ENCODE assay signal across 22 cellular contexts in the genomic region with DNA sequence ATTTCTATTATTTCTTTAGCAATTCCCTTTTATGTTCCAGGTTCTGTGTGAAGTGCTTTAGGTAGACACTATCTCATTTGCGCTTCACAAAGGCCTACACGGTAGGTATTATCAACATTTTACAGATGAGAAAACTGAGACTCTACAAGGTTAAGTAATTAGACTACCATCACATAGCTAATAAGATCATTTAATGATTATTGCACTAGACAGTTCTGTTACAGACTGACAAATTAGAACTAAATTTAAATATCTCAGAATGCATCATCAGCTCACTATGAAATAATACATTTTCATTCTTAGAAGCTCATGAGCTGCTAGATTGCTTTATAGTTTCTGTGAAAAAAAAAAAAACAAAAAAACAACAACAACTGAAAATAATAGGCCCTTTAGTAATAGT.
"Had no signal": no experiment of that assay in that cellular context is flagged by ENCODE, and none has a peak within 500 bp of the region (broad histone marks: within the 10 kb centered on the region; RNA-seq: fewer than 3 reads in every experiment).

No MANE protein-coding gene starts in this region.

- ATAC-seq: activated CD8-positive, alpha-beta memory T cell treated with anti-CD3 and anti-CD28 coated beads, Interleukin-2, amount 10 ng/mL, durations not matched to agents 7 days and 5 days; left lobe of liver; WTC11 had no signal

- FAIRE-seq: kidney, TTC549, urothelium cell line had no signal

- H3K4me3 ChIP-seq: adrenal gland, hepatocyte, tibial nerve had no signal

- H3K9me3 ChIP-seq: adrenal gland, tibial nerve had no signal

- H3K27ac ChIP-seq: adrenal gland, hepatocyte, tibial nerve had no signal

- DNase-seq: activated CD4-positive, alpha-beta memory T cell treated with anti-CD3 and anti-CD28 coated beads, Interleukin-2, amount 10 ng/mL, durations not matched to agents 7 days and 5 days; activated CD4-positive, alpha-beta T cell treated with anti-CD3 and anti-CD28 coated beads for 48 hours; activated CD8-positive, alpha-beta memory T cell treated with anti-CD3 and anti-CD28 coated beads, Interleukin-2, amount 10 ng/mL, durations not matched to agents 7 days and 5 days; activated effector memory CD4-positive, alpha-beta T cell treated with Interleukin-2 at 50 U/mL for 16 hours; activated naive CD4-positive, alpha-beta T cell treated with anti-CD3 and anti-CD28 coated beads, Interleukin-2, amount 50 U/mL, for 16 hours; adrenal gland; dermis blood vessel endothelial cell; effector memory CD4-positive, alpha-beta T cell; kidney; occipital lobe; posterior cingulate gyrus; retina; stimulated activated CD4-positive, alpha-beta T cell treated with anti-CD3 and anti-CD28 coated beads, Interleukin-1b, Interleukin-23, amount 100 ng/mL, for 48 hours; stimulated activated CD8-positive, alpha-beta memory T cell treated with anti-CD3 and anti-CD28 coated beads, Interleukin-4, amount 100 ng/mL, for 48 hours; stimulated activated naive CD4-positive, alpha-beta T cell treated with Interleukin-2 at 50 U/mL for 16 hours; SW 1271 had no signal

- H3K4me3 Mint-ChIP-seq: activated CD4-positive, alpha-beta memory T cell treated with anti-CD3 and anti-CD28 coated beads, Interleukin-2, amount 10 ng/mL, durations not matched to agents 7 days and 5 days; WTC11 had no signal

- H3K27me3 Mint-ChIP-seq: activated CD4-positive, alpha-beta memory T cell treated with anti-CD3 and anti-CD28 coated beads, Interleukin-2, amount 10 ng/mL, durations not matched to agents 7 days and 5 days; activated CD8-positive, alpha-beta memory T cell treated with anti-CD3 and anti-CD28 coated beads, Interleukin-2, amount 10 ng/mL, durations not matched to agents 7 days and 5 days had no signal

- H3K27me3 ChIP-seq: adrenal gland, hepatocyte, tibial nerve had no signal
